1 cellular context compared by ENCODE assay signal in genomic region chr1:91502138-91502881, GRCh38.
TF ChIP-seq lines count a peak whose summit lies in the region.

No MANE protein-coding gene starts in this region.

TF ChIP-seq in WTC11, 78 proteins besides CTCF, POLR2A, EP300 and RAD21 (continued from another document):
- TF ChIP-seq E2F4 (CRISPR knock-in tag; IDR thresholded peaks at IDR 0.05; ENCODE audit: borderline replicate concordance, low read depth) (no peak), GABPB1 (CRISPR knock-in tag; IDR thresholded peaks at IDR 0.05) (no peak), ZMAT4 (CRISPR knock-in tag; IDR thresholded peaks at IDR 0.05) (no peak)
